8 cellular contexts compared by ENCODE assay signal in the genomic region with DNA sequence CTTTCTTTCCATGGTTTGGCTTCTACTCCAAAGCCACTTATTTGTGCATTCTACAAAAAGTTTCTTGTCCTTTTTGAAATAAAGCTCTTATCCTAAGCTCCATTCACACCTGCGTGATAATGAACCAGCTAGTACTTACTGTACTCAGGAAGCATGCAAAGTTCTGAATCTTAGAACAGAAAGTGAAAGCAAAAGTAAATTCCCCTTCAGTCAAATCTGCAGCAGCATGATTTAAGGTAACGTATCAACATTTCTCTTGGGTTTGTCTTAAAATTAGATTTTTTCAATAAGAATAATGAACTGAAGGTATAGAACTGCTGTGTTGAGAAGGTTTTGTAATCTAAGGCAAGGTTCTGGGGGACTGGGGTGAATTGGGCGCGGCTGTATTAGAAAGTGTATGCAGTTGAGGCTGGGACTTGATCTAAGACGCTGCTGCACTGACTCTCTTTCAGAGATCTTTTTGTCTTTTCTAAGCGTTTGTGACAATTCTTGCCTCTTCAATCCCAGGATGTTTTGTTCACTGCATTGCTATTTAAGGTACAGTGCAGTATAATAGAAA. TPM values are rescaled to one million over a fixed set of nuclear protein-coding genes. Genes with fewer than 3 reads are reported as not detected.
DNase-seq lines count a peak whose midpoint lies in the region; ATAC-seq and TF ChIP-seq lines count a peak whose summit lies in the region.

A gene with protein sequence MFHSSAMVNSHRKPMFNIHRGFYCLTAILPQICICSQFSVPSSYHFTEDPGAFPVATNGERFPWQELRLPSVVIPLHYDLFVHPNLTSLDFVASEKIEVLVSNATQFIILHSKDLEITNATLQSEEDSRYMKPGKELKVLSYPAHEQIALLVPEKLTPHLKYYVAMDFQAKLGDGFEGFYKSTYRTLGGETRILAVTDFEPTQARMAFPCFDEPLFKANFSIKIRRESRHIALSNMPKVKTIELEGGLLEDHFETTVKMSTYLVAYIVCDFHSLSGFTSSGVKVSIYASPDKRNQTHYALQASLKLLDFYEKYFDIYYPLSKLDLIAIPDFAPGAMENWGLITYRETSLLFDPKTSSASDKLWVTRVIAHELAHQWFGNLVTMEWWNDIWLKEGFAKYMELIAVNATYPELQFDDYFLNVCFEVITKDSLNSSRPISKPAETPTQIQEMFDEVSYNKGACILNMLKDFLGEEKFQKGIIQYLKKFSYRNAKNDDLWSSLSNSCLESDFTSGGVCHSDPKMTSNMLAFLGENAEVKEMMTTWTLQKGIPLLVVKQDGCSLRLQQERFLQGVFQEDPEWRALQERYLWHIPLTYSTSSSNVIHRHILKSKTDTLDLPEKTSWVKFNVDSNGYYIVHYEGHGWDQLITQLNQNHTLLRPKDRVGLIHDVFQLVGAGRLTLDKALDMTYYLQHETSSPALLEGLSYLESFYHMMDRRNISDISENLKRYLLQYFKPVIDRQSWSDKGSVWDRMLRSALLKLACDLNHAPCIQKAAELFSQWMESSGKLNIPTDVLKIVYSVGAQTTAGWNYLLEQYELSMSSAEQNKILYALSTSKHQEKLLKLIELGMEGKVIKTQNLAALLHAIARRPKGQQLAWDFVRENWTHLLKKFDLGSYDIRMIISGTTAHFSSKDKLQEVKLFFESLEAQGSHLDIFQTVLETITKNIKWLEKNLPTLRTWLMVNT (plus strand): TSS at position 209 of the 559 bp plus-strand sequence. CDS start 3,186 bp downstream, outside the sequence.

- peak within 1 kb of the TSS; percentile 28 to 66 for H2BK12ac ChIP-seq in mesenchymal stem cell (ENCODE audit: low read length in 2 of 2)

- no peaks in the 10 kb centered on the region for H3K27me3 ChIP-seq in Caco-2 (replicated peaks; ENCODE audit: control insufficient read depth, insufficient read depth, low read length)
- H3K27me3 ChIP-seq in RWPE2 (ENCODE audit: insufficient read depth, poor library complexity, severe bottlenecking): no peaks in the 10 kb centered on the region
- no peaks in the 10 kb centered on the region for H3K27me3 ChIP-seq in colonic mucosa
- no peaks in the 10 kb centered on the region for H3K27me3 ChIP-seq in mesenchymal stem cell (ENCODE audit: control insufficient read depth in 1 of 2, insufficient read depth in 1 of 2, low read length in 2 of 2)
- H3K27me3 ChIP-seq in transverse colon: no peaks in the 10 kb centered on the region

- no peak within 1 kb of the TSS for H3K14ac ChIP-seq in mesenchymal stem cell (ENCODE audit: low read length in 2 of 2)

- H3K36me3 Mint-ChIP-seq in Caco-2 (ENCODE audit: insufficient read depth, unreplicated experiment): no peaks in the 10 kb centered on the region

- peaks cover 7% of the 10 kb centered on the region; the same call in 1 of the 2 replicates for H3K4me1 ChIP-seq in Caco-2
- H3K4me1 ChIP-seq in RWPE2 (ENCODE audit: insufficient read depth, poor library complexity, severe bottlenecking): peaks cover 7% of the 10 kb centered on the region
- H3K4me1 ChIP-seq in colonic mucosa: peaks cover 4% of the 10 kb centered on the region
- H3K4me1 ChIP-seq in mesenchymal stem cell (ENCODE audit: control insufficient read depth, insufficient read depth, low read depth, low read length): peaks cover 2% of the 10 kb centered on the region
- H3K4me1 ChIP-seq in transverse colon: peaks cover 9 to 44% (median 20%) of the 10 kb centered on the region in 4 donors

- H3K9me3 Mint-ChIP-seq in Caco-2 (ENCODE audit: unreplicated experiment): no peaks in the 10 kb centered on the region

- BruUV-seq in Caco-2 (replicated peaks; lab: Mats Ljungman, UMichigan): no TSS peak

- H3K4me2 ChIP-seq in mesenchymal stem cell (ENCODE audit: low read length, poor library complexity, severe bottlenecking): peak within 1 kb of the TSS; percentile 65

- H3K79me1 ChIP-seq in mesenchymal stem cell (replicated peaks; ENCODE audit: low read length, poor library complexity, severe bottlenecking): peaks cover 3% of the 10 kb centered on the region

- TF ChIP-seq EP300 in transverse colon (IDR thresholded peaks at IDR 0.05; ENCODE audit: low read depth): no peak

- H3K9me3 ChIP-seq in Caco-2 (no peaks in the 10 kb centered on the region), RWPE2 (ENCODE audit: severe bottlenecking) (no peaks in the 10 kb centered on the region), colonic mucosa (no peaks in the 10 kb centered on the region), mesenchymal stem cell (ENCODE audit: control insufficient read depth, low read length) (no peaks in the 10 kb centered on the region), transverse colon (no peaks in the 10 kb centered on the region)

- H2AK5ac ChIP-seq in mesenchymal stem cell (ENCODE audit: low read length, severe bottlenecking): peak within 1 kb of the TSS; percentile 83

- H4K91ac ChIP-seq in mesenchymal stem cell (ENCODE audit: low read length): no peak within 1 kb of the TSS

- peak within 1 kb of the TSS; percentile 53 for H3K27ac ChIP-seq in RWPE2 (ENCODE audit: poor library complexity, severe bottlenecking)
- H3K27ac ChIP-seq in colonic mucosa: peak within 1 kb of the TSS; percentile 63
- H3K27ac ChIP-seq in mesenchymal stem cell (ENCODE audit: low read length, poor library complexity, severe bottlenecking): peak within 1 kb of the TSS; percentile 33
- peak within 1 kb of the TSS; percentile 78 to 88 (median 86) for H3K27ac ChIP-seq in transverse colon

- H3K9ac ChIP-seq in colonic mucosa (ENCODE audit: low read depth in 2 of 2, low read length in 2 of 2): peak within 1 kb of the TSS; percentile 53 to 71
- H3K9ac ChIP-seq in mesenchymal stem cell (ENCODE audit: low read length): peak within 1 kb of the TSS; percentile 93

- H3K4me3 Mint-ChIP-seq in Caco-2 (ENCODE audit: unreplicated experiment): peak within 1 kb of the TSS; percentile 65

- H3K27me3 Mint-ChIP-seq in Caco-2 (ENCODE audit: insufficient read depth, unreplicated experiment): no peaks in the 10 kb centered on the region

- H4K8ac ChIP-seq in mesenchymal stem cell (ENCODE audit: low read length): peak within 1 kb of the TSS; percentile 85

- intact Hi-C loops in Caco-2 (cut with micrococcal nuclease; ENCODE audit: unreplicated experiment): loop anchor here (1.0 kb wide), 2 partner anchors 58 to 164 kb away; no protein-coding TSS in a partner anchor
- intact Hi-C loops in colonic mucosa (cut with DNase I): no loop called here
- intact Hi-C loops in transverse colon (cut with DNase I; ENCODE audit: low total_unique reads): no loop called here

- peak within 1 kb of the TSS; percentile 13 for H3K4ac ChIP-seq in mesenchymal stem cell (ENCODE audit: low read depth in 1 of 2, low read length in 2 of 2)

- no peak within 1 kb of the TSS for H3K23ac ChIP-seq in mesenchymal stem cell (ENCODE audit: low read length in 2 of 2)

- peaks cover 26% of the 10 kb centered on the region for H3K4me1 Mint-ChIP-seq in Caco-2 (ENCODE audit: low read depth, unreplicated experiment)

- H3K36me3 ChIP-seq in Caco-2 (ENCODE audit: control insufficient read depth, insufficient read depth, low read length): no peaks in the 10 kb centered on the region
- no peaks in the 10 kb centered on the region for H3K36me3 ChIP-seq in RWPE2 (ENCODE audit: low read depth)
- H3K36me3 ChIP-seq in colonic mucosa: no peaks in the 10 kb centered on the region
- peaks cover 0 to 14% of the 10 kb centered on the region in 2 experiments for H3K36me3 ChIP-seq in mesenchymal stem cell (ENCODE audit: control insufficient read depth in 1 of 2, insufficient read depth in 2 of 2, low read depth in 1 of 2, low read length in 2 of 2)
- no peaks in the 10 kb centered on the region for H3K36me3 ChIP-seq in transverse colon

- H2BK5ac ChIP-seq in mesenchymal stem cell (ENCODE audit: low read depth, low read length, poor library complexity, severe bottlenecking): no peak within 1 kb of the TSS

- H2BK120ac ChIP-seq in mesenchymal stem cell (ENCODE audit: low read depth, low read length): peak within 1 kb of the TSS; percentile 37

- CTCF ChIA-PET in Caco-2 (lab: Charles Lee): interaction anchor here (0.6 to 1.1 kb wide), 5 partner anchors 7 to 266 kb away, joined by 3 to 5 read pairs (median 3); a partner anchor contains a TSS

- ATAC-seq in GM19372 (IDR thresholded peaks at IDR 0.05; ENCODE audit: low read depth, unreplicated experiment) (peak; percentile 51), HG03442 (IDR thresholded peaks at IDR 0.05; ENCODE audit: unreplicated experiment) (peak; percentile 54), RWPE2 (ENCODE audit: low read depth) (peak; percentile 52)

- POLR2A ChIA-PET in Caco-2 (lab: Charles Lee): no interaction called here

- in situ Hi-C loops in transverse colon (cut with MboI; ENCODE audit: low pct_ligation_motif_present in 1 of 4, low pct_unique_long_range_greater_than_20kb in 1 of 4, low sequenced_read_pairs in 3 of 4): loop anchor here in 2 of 4 donors (10.0 kb wide), 1 partner anchor 288 kb away; no protein-coding TSS in a partner anchor

- DNase-seq in Caco-2: no peak
- no peak for DNase-seq in RWPE2 (ENCODE audit: low spot score)
- peak; percentile 40 for DNase-seq in colonic mucosa
- peak; percentile 71 for DNase-seq in mesenchymal stem cell
- DNase-seq in transverse colon: no peak
- DNase-seq in NCI-H1694 (lab: John Stamatoyannopoulos, UW): no peak

- H3K27ac Mint-ChIP-seq in Caco-2 (ENCODE audit: unreplicated experiment): peak within 1 kb of the TSS; percentile 56

- TF ChIP-seq CTCF in Caco-2 (IDR thresholded peaks at IDR 0.05; ENCODE audit: insufficient read depth in 1 of 2, low read depth in 1 of 2, low read length in 1 of 2, severe bottlenecking in 1 of 2, unreplicated experiment in 1 of 2) (no peak), RWPE2 (IDR thresholded peaks at IDR 0.05; ENCODE audit: poor library complexity, severe bottlenecking) (no peak), colonic mucosa (IDR thresholded peaks at IDR 0.05) (no peak), transverse colon (IDR thresholded peaks at IDR 0.05) (no peak)

- 64% methylated on average over 5 of the region's 6 CpGs for WGBS in mesenchymal stem cell
- WGBS in transverse colon (ENCODE audit: low coverage in 1 of 2), 2 donors: 0 to 2% methylated on average over 5 to 6 of the region's 6 CpGs

- peak within 1 kb of the TSS; percentile 74 for H2AFZ ChIP-seq in mesenchymal stem cell (ENCODE audit: low read depth, low read length)

- H3K4me3 ChIP-seq in Caco-2 (ENCODE audit: low read depth, low read length): peak within 1 kb of the TSS; percentile 27
- peak within 1 kb of the TSS; percentile 38 for H3K4me3 ChIP-seq in RWPE2 (ENCODE audit: severe bottlenecking)
- peak within 1 kb of the TSS; percentile 40 for H3K4me3 ChIP-seq in colonic mucosa
- H3K4me3 ChIP-seq in mesenchymal stem cell (ENCODE audit: insufficient read depth in 1 of 2, low read depth in 1 of 2, low read length in 2 of 2): peak within 1 kb of the TSS in 1 of 2 experiments; percentile 87
- peak within 1 kb of the TSS; percentile 49 to 80 (median 68) for H3K4me3 ChIP-seq in transverse colon

- peak within 1 kb of the TSS; percentile 8 to 31 for H3K18ac ChIP-seq in mesenchymal stem cell (ENCODE audit: low read depth in 1 of 2, low read length in 2 of 2)

- peak within 1 kb of the TSS; percentile 58 for H2BK15ac ChIP-seq in mesenchymal stem cell (ENCODE audit: low read depth, poor library complexity, severe bottlenecking)

- no peak for TF ChIP-seq POLR2A in transverse colon (IDR thresholded peaks at IDR 0.05)

RNA-seq across cellular contexts. Expression of the gene that starts here (rescaled TPM):
- 3.9 and 4.5 TPM in 2 replicates for total RNA-seq in Caco-2 (2022)
- 10 to 100 TPM; 18.3 to 26.7 TPM for total RNA-seq in colonic mucosa
- polyA plus RNA-seq in mesenchymal stem cell (2013, experiment 1 of 2): 40.5 TPM
- 41.4 TPM for polyA plus RNA-seq in mesenchymal stem cell (2013, experiment 2 of 2)
- total RNA-seq in transverse colon: 10 to 100 TPM in 3 of 4 donors, 1 to 10 TPM in 1; 7.1 to 39.1 (median 33.1) TPM

Comparison
In these comparisons a context has a peak if more than half of its experiments do, and no peak if none do; other contexts are left out.
1. DNase-seq: peak in colonic mucosa (single experiment) and mesenchymal stem cell (single experiment); none in Caco-2 (0 of 2), RWPE2 (single experiment), transverse colon (single experiment) and NCI-H1694 (single experiment).
2. H3K27ac ChIP-seq: peak in every context shown above with its lines; median percentile 86 in transverse colon; 63 in colonic mucosa; 53 in RWPE2; 33 in mesenchymal stem cell.
3. Peak in every context shown above with its lines, with median percentiles within 50 percentile points of each other: ATAC-seq.